ENCODE assay signal across 9 cellular contexts in genomic region chr6:137102851-137103492, GRCh38. TPM values are rescaled to one million over a fixed set of nuclear protein-coding genes. Genes with fewer than 3 reads are reported as not detected.
A peak's percentile ranks its signal among the peaks of the same experiment; 100 is the strongest.
DNase-seq lines count a peak whose midpoint lies in the region; ATAC-seq and TF ChIP-seq lines count a peak whose summit lies in the region.
"Had no signal": no experiment of that assay in that cellular context is flagged by ENCODE, and none has a peak within 500 bp of the region (broad histone marks: within the 10 kb centered on the region; RNA-seq: fewer than 3 reads in every experiment).

No MANE protein-coding gene starts in this region.

- peak in 4 of 34 experiments; percentile 1 to 7 (median 6) for DNase-seq in T-cell
- DNase-seq in suprapubic skin (ENCODE audit: low spot score in 2 of 2), result no peak
- no peak for DNase-seq in ecto neural progenitor cell (ENCODE audit: low spot score)
- no peak for DNase-seq in Caco-2
- no peak for DNase-seq in NCI-H774 (lab: John Stamatoyannopoulos, UW)
- DNase-seq: kidney glomerular epithelial cell had no signal

- POLR2A ChIA-PET in T-cell (lab: Charles Lee) (interaction anchor here in 1 of 2 donors (0.6 kb wide), 1 partner anchor 177 kb away, joined by 4 read pairs; no protein-coding TSS in a partner anchor), Caco-2 (lab: Charles Lee) (no interaction called here)

- intact Hi-C loops in Caco-2 (cut with micrococcal nuclease; ENCODE audit: unreplicated experiment), result no loop called here

- H3K9ac ChIP-seq in BLaER1, result no peak overlapping the region

- TF ChIP-seq EP300 in suprapubic skin (IDR thresholded peaks at IDR 0.05), result no peak

- CTCF ChIA-PET in T-cell (lab: Charles Lee), result interaction anchor here (0.8 to 1.3 kb wide), 3 partner anchors 9 to 65 kb away, joined by 3 to 4 read pairs (median 3); no protein-coding TSS in a partner anchor
- CTCF ChIA-PET in Caco-2 (lab: Charles Lee), result no interaction called here

- BruUV-seq in Caco-2 (replicated peaks; lab: Mats Ljungman, UMichigan), result no TSS peak

- H3K4me2 ChIP-seq in BLaER1, result peak overlapping the region; percentile 70

- H3K27me3 Mint-ChIP-seq in T-cell, result no peaks in the 10 kb centered on the region
- no peaks in the 10 kb centered on the region for H3K27me3 Mint-ChIP-seq in Caco-2 (ENCODE audit: insufficient read depth, unreplicated experiment)

- H3K36me3 ChIP-seq in BLaER1 (no peaks in the 10 kb centered on the region), suprapubic skin (no peaks in the 10 kb centered on the region), Caco-2 (ENCODE audit: control insufficient read depth, insufficient read depth, low read length) (no peaks in the 10 kb centered on the region)

- H3K4me1 ChIP-seq in BLaER1, result peaks cover 26% of the 10 kb centered on the region
- peaks cover 28% of the 10 kb centered on the region for H3K4me1 ChIP-seq in suprapubic skin
- no peaks in the 10 kb centered on the region for H3K4me1 ChIP-seq in Caco-2

- no peaks in the 10 kb centered on the region for H3K27me3 ChIP-seq in BLaER1
- no peaks in the 10 kb centered on the region for H3K27me3 ChIP-seq in suprapubic skin
- H3K27me3 ChIP-seq in Caco-2 (replicated peaks; ENCODE audit: control insufficient read depth, insufficient read depth, low read length), result no peaks in the 10 kb centered on the region

- H3K9me3 ChIP-seq in BLaER1, result peaks cover 39% of the 10 kb centered on the region
- H3K9me3 ChIP-seq in suprapubic skin, result no peaks in the 10 kb centered on the region
- H3K9me3 ChIP-seq in Caco-2, result peaks cover 5% of the 10 kb centered on the region; the same call in 1 of the 2 replicates

- TF ChIP-seq CTCF in suprapubic skin (IDR thresholded peaks at IDR 0.05), result no peak
- TF ChIP-seq CTCF in Caco-2 (IDR thresholded peaks at IDR 0.05; ENCODE audit: insufficient read depth in 1 of 2, low read depth in 1 of 2, low read length in 1 of 2, severe bottlenecking in 1 of 2, unreplicated experiment in 1 of 2), result no peak

- TF ChIP-seq POLR2A in suprapubic skin (IDR thresholded peaks at IDR 0.05), result no peak

- H3K4me3 ChIP-seq in BLaER1 (0 out of 2 replicates have a peak overlapping the region, but pooled peaks have one; percentile 22), suprapubic skin (no peak overlapping the region), Caco-2 (ENCODE audit: low read depth, low read length) (no peak overlapping the region)

- H3K4me1 Mint-ChIP-seq in T-cell (peaks cover 0 to 50% (median 23%) of the 10 kb centered on the region in 3 donors), Caco-2 (ENCODE audit: low read depth, unreplicated experiment) (no peaks in the 10 kb centered on the region)

- peak overlapping the region in 1 of 2 donors; percentile 62 for H3K27ac Mint-ChIP-seq in T-cell
- H3K27ac Mint-ChIP-seq in Caco-2 (ENCODE audit: unreplicated experiment), result no peak overlapping the region

- H3K36me3 Mint-ChIP-seq in T-cell (no peaks in the 10 kb centered on the region), Caco-2 (ENCODE audit: insufficient read depth, unreplicated experiment) (no peaks in the 10 kb centered on the region)

- ATAC-seq in GM18907 (IDR thresholded peaks at IDR 0.05; ENCODE audit: unreplicated experiment), result peak; percentile 84
- ATAC-seq in HG02884 (IDR thresholded peaks at IDR 0.05; ENCODE audit: unreplicated experiment), result peak; percentile 82
- ATAC-seq in T-cell (replicated peaks in 1 of 4), result peak in 3 of 4 experiments; percentile 34 to 59 (median 38)

- no peak overlapping the region for H3K4me3 Mint-ChIP-seq in T-cell
- H3K4me3 Mint-ChIP-seq in Caco-2 (ENCODE audit: unreplicated experiment), result no peak overlapping the region

- H3K27ac ChIP-seq in BLaER1 (no peak overlapping the region), suprapubic skin (no peak overlapping the region)

- H3K9me3 Mint-ChIP-seq in T-cell (no peaks in the 10 kb centered on the region), Caco-2 (ENCODE audit: unreplicated experiment) (peaks cover 17% of the 10 kb centered on the region)

- no peaks in the 10 kb centered on the region for H4K20me1 ChIP-seq in BLaER1

RNA-seq across cellular contexts. Expression of gene IL20RA, which starts 58.2 kb away (rescaled TPM):
- total RNA-seq in T-cell (under 1 TPM in 1 of 5 donors, not detected in 4; 0.07 TPM), suprapubic skin (10 to 100 TPM; 64.4 to 88.8 (median 72.2) TPM), Caco-2 (2022) (0.65 and 1.6 TPM in 2 replicates)

Comparison
In these comparisons a context has a peak if more than half of its experiments do, and no peak if none do; other contexts are left out.
1. RNA of gene IL20RA, which starts 58.2 kb away (total RNA-seq): 64.4 to 88.8 TPM in suprapubic skin; 0.65 to 1.6 TPM in Caco-2 and 0.07 TPM in T-cell; every median in the first group is over 10 times any median in the second.
2. Peak in every context shown above with its lines, with median percentiles within 50 percentile points of each other: ATAC-seq.